8 cellular contexts compared by ENCODE assay signal in genomic region chr1:34162852-34163766, GRCh38. TPM values are rescaled to one million over a fixed set of nuclear protein-coding genes. Genes with fewer than 3 reads are reported as not detected.
DNase-seq lines count a peak whose midpoint lies in the region; ATAC-seq and TF ChIP-seq lines count a peak whose summit lies in the region.

No MANE protein-coding gene starts in this region.

- TF ChIP-seq CTCF in NB4 (IDR thresholded peaks at IDR 0.05; ENCODE audit: low read depth, low read length): peak; percentile 46

- peak; percentile 74 for ATAC-seq in GM19438 (IDR thresholded peaks at IDR 0.05; ENCODE audit: low read depth, unreplicated experiment)
- no peak for ATAC-seq in HG03025 (IDR thresholded peaks at IDR 0.05; ENCODE audit: low FRiP score, unreplicated experiment)

- no peak for TF ChIP-seq POLR2A in NB4 (IDR thresholded peaks at IDR 0.05; ENCODE audit: extremely low read depth, insufficient read length)

- in situ Hi-C loops in Caki2 (cut with HindIII; ENCODE audit: low pct_unique_long_range_greater_than_20kb, low sequenced_read_pairs): no loop called here

- H3K4me3 ChIP-seq in NB4 (ENCODE audit: low read depth, low read length): no peak overlapping the region

- DNase-seq in Caki2 (ENCODE audit: low read depth) (peak; percentile 52), NB4 (ENCODE audit: low read depth) (peak; percentile 43), globus pallidus (ENCODE audit: low spot score) (peak; percentile 86), non-pigmented ciliary epithelial cell (ENCODE audit: low read depth) (peak; percentile 72), 8988T (no peak)
- DNase-seq in activated T-cell treated with anti-CD3 and anti-CD28 coated beads, Interleukin-2, amount 50 U/mL, for 48 hours: peak; percentile 46 to 56

RNA-seq across cellular contexts. Expression of gene CSMD2, which starts 1.9 kb away (rescaled TPM):
- total RNA-seq in Caki2 (2014; rRNA removed; shearing (Covaris generic); ENCODE audit: low replicate concordance): not detected in 2 replicates

RNA-seq across cellular contexts. Expression of gene C1orf94, which starts 13.6 kb away (rescaled TPM):
- total RNA-seq in Caki2 (2014; rRNA removed; shearing (Covaris generic); ENCODE audit: low replicate concordance): not detected in 2 replicates
